8 cellular contexts compared by ENCODE assay signal in the genomic region with DNA sequence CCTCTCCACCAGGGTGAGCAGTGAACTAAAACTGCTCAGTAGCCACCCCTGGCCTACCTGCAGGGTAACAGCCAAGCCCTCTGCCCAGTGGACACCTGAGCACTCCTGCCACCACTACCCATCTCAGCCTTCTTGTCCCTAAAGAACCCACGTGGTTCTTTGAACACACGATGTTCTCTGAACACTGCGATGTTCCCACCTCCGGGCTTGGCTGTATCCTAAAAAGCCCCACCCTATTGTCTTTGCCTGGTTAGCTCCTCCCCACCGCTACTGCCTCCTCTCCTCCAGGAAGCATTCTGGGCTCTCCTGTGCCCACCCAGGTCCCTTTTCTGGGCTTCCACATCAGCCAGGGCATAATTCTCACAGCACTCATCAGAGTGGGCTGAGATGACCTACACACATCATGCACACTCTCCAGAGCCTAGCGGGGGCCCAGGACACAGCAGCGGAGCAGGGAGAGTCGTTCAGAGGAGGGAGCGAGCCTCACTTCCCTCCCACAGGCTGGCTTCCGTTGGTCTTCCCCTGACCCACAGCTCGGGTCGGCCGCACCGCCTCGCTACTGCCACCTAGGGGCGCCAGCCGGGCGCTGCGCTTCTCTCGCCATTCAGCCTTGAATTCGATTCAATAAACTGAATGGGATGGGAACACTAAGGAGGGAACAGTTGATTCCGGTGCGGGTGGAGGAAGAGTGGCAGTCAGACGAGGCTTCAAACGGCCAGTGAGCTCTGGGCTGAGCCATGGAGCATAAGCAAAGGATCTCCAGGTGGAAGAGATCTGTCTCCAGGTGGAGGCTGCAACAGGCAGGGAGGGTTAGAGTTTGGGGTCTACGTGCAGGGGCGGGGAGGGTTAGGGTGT. TPM values are rescaled to one million over a fixed set of nuclear protein-coding genes. Genes with fewer than 3 reads are reported as not detected.
DNase-seq lines count a peak whose midpoint lies in the region; ATAC-seq and TF ChIP-seq lines count a peak whose summit lies in the region.

No MANE protein-coding gene starts in this region.

- peaks cover 25% of the 10 kb centered on the region; the same call in 1 of the 2 replicates for H4K20me1 ChIP-seq in HCT116 (ENCODE audit: insufficient read depth)

- no peak overlapping the region for H3K27ac ChIP-seq in CD8-positive, alpha-beta T cell (ENCODE audit: low read depth, low read length)
- peak overlapping the region; percentile 64 for H3K27ac ChIP-seq in HCT116 (ENCODE audit: low read depth, low read length)
- no peak overlapping the region for H3K27ac ChIP-seq in colonic mucosa
- H3K27ac ChIP-seq in layer of hippocampus (ENCODE audit: low read depth, low read length) = peak overlapping the region; percentile 27

- H3K9me3 ChIP-seq in CD8-positive, alpha-beta T cell (ENCODE audit: low read length) = no peaks in the 10 kb centered on the region
- H3K9me3 ChIP-seq in HCT116 (ENCODE audit: control insufficient read depth in 1 of 2, insufficient read depth in 1 of 2, low read depth in 1 of 2, low read length in 2 of 2) (no peaks in the 10 kb centered on the region), colonic mucosa (no peaks in the 10 kb centered on the region)

- H3K79me2 ChIP-seq in HCT116 (ENCODE audit: insufficient read depth, low read length) = peaks cover 85% of the 10 kb centered on the region

- no peaks in the 10 kb centered on the region for H3K27me3 ChIP-seq in CD8-positive, alpha-beta T cell (ENCODE audit: insufficient read depth, low read length)
- H3K27me3 ChIP-seq in HCT116 (ENCODE audit: insufficient read depth, low read length) = no peaks in the 10 kb centered on the region
- H3K27me3 ChIP-seq in colonic mucosa = no peaks in the 10 kb centered on the region
- no peaks in the 10 kb centered on the region for H3K27me3 ChIP-seq in layer of hippocampus (ENCODE audit: control insufficient read depth, insufficient read depth, low read length)

- TF ChIP-seq POLR2A in HCT116 (IDR thresholded peaks at IDR 0.05; ENCODE audit: borderline replicate concordance, extremely low read depth, insufficient read depth, insufficient read length) = no peak

- BruUV-seq in HCT116 (replicated peaks; lab: Mats Ljungman, UMichigan) = no TSS peak

- H3K36me3 ChIP-seq in CD8-positive, alpha-beta T cell (ENCODE audit: insufficient read depth, low read length) = no peaks in the 10 kb centered on the region
- H3K36me3 ChIP-seq in HCT116 (ENCODE audit: control insufficient read depth in 1 of 2, insufficient read depth in 2 of 2, low read length in 2 of 2) (peaks cover 6 to 7% of the 10 kb centered on the region in 2 experiments; a peak in 3 of 4 replicates), colonic mucosa (no peaks in the 10 kb centered on the region)

- H3K9ac ChIP-seq in HCT116 (ENCODE audit: low read length) (peak overlapping the region; percentile 58), colonic mucosa (ENCODE audit: low read depth in 2 of 2, low read length in 2 of 2) (peak overlapping the region; percentile 38 to 51)

- peak; percentile 41 for ATAC-seq in CD8-positive, alpha-beta T cell
- ATAC-seq in HCT116 (peak; percentile 67), GM19397 (IDR thresholded peaks at IDR 0.05; ENCODE audit: unreplicated experiment) (no peak)
- peak; percentile 55 for ATAC-seq in activated CD4-positive, alpha-beta T cell treated with anti-CD3 and anti-CD28 coated beads for 36 hours

- H2AFZ ChIP-seq in HCT116 (ENCODE audit: low read depth, low read length, poor library complexity, severe bottlenecking) = no peak overlapping the region

- RAD21 ChIA-PET in HCT116 (lab: Charles Lee; ENCODE audit: low non-redundant PET in 1 of 2, low total read pairs in 2 of 2, uncharacterized antibody in 2 of 2, unreplicated experiment in 2 of 2) = interaction anchor here in 1 of 2 experiments (0.6 kb wide), 1 partner anchor 53 kb away, joined by 3 read pairs; no protein-coding TSS in a partner anchor

- H3K27ac Mint-ChIP-seq in CD8-positive, alpha-beta T cell = peak overlapping the region; percentile 83
- peak overlapping the region; percentile 82 for H3K27ac Mint-ChIP-seq in activated CD4-positive, alpha-beta T cell treated with anti-CD3 and anti-CD28 coated beads for 36 hours

- H3K9me3 Mint-ChIP-seq in CD8-positive, alpha-beta T cell = no peaks in the 10 kb centered on the region
- H3K9me3 Mint-ChIP-seq in activated CD4-positive, alpha-beta T cell treated with anti-CD3 and anti-CD28 coated beads for 36 hours (ENCODE audit: low read depth) = no peaks in the 10 kb centered on the region

- TF ChIP-seq RAD21 in HCT116 (IDR thresholded peaks at IDR 0.05; ENCODE audit: low read depth) = peak; percentile 60

- H3K4me3 ChIP-seq in CD8-positive, alpha-beta T cell (ENCODE audit: low read depth, low read length) = no peak overlapping the region
- H3K4me3 ChIP-seq in HCT116 (replicated peaks in 1 of 2; ENCODE audit: low read depth in 1 of 2, low read length in 2 of 2) (peak overlapping the region; percentile 33 to 49), colonic mucosa (peak overlapping the region; percentile 13)

- peaks cover 45% of the 10 kb centered on the region for H3K4me1 ChIP-seq in CD8-positive, alpha-beta T cell (ENCODE audit: insufficient read depth, low read length)
- H3K4me1 ChIP-seq in HCT116 (ENCODE audit: control insufficient read depth in 1 of 2, insufficient read depth in 2 of 2, low read length in 2 of 2) = peaks cover 21 to 40% of the 10 kb centered on the region in 2 experiments
- peaks cover 13% of the 10 kb centered on the region for H3K4me1 ChIP-seq in colonic mucosa

- no peaks in the 10 kb centered on the region for H3K9me2 ChIP-seq in HCT116 (ENCODE audit: insufficient read depth)

- peak overlapping the region; percentile 71 for H3K4me3 Mint-ChIP-seq in CD8-positive, alpha-beta T cell
- H3K4me3 Mint-ChIP-seq in activated CD4-positive, alpha-beta T cell treated with anti-CD3 and anti-CD28 coated beads for 36 hours = peak overlapping the region; percentile 73

- intact Hi-C loops in CD8-positive, alpha-beta T cell (cut with DNase I, micrococcal nuclease) = loop anchor here (1.0 to 10.0 kb wide), 3 partner anchors 58 to 147 kb away; partner anchors contain the start of gene CTXN1 (in 1 of the 2)
- intact Hi-C loops in HCT116 (cut with micrococcal nuclease) (loop anchor here (5.0 to 10.0 kb wide), 2 partner anchors 153 to 250 kb away; no protein-coding TSS in a partner anchor), colonic mucosa (cut with DNase I) (no loop called here)
- intact Hi-C loops in activated CD4-positive, alpha-beta T cell treated with anti-CD3 and anti-CD28 coated beads for 36 hours (cut with DNase I, micrococcal nuclease) = loop anchor here in 1 of 2 experiments (1.0 to 2.0 kb wide), 2 partner anchors 31 to 58 kb away; no protein-coding TSS in a partner anchor

- CTCF ChIA-PET in CD8-positive, alpha-beta T cell (lab: Charles Lee) = interaction anchor here (0.7 to 3.5 kb wide), 25 partner anchors 10 to 302 kb away, joined by 3 to 28 read pairs (median 4); partner anchors contain the start of genes SNAPC2 and TIMM44
- CTCF ChIA-PET in HCT116 (lab: Charles Lee) = interaction anchor here (0.6 to 1.7 kb wide), 13 partner anchors 10 to 218 kb away, joined by 3 to 14 read pairs (median 4); partner anchors contain the start of gene TIMM44
- CTCF ChIA-PET in activated CD4-positive, alpha-beta T cell treated with anti-CD3 and anti-CD28 coated beads for 36 hours (lab: Charles Lee) = interaction anchor here (0.6 to 2.2 kb wide), 12 partner anchors 14 to 690 kb away, joined by 3 to 7 read pairs (median 3); partner anchors contain the start of genes SNAPC2 and TIMM44

- DNase-seq in CD8-positive, alpha-beta T cell = peak; percentile 44 to 82 (median 61)
- DNase-seq in HCT116 (ENCODE audit: low read depth, low spot score) (peak; percentile 55), NCI-H2227 treated with DMSO at 0.1 percent for 48 hours (lab: John Stamatoyannopoulos, UW) (peak; percentile 44), colonic mucosa (peak; percentile 83)
- DNase-seq in activated CD4-positive, alpha-beta T cell treated with anti-CD3 and anti-CD28 coated beads for 36 hours = peak; percentile 88
- peak; percentile 29 to 56 for DNase-seq in stimulated activated CD4-positive, alpha-beta T cell treated with anti-CD3 and anti-CD28 coated beads, Interleukin-1b, Interleukin-23, amount 100 ng/mL, for 1 hour (ENCODE audit: low read depth in 2 of 2)

- H3K4me1 Mint-ChIP-seq in CD8-positive, alpha-beta T cell (ENCODE audit: low read depth) = peaks cover 56% of the 10 kb centered on the region
- H3K4me1 Mint-ChIP-seq in activated CD4-positive, alpha-beta T cell treated with anti-CD3 and anti-CD28 coated beads for 36 hours = peaks cover 52% of the 10 kb centered on the region

- no peaks in the 10 kb centered on the region for H3K27me3 Mint-ChIP-seq in CD8-positive, alpha-beta T cell (ENCODE audit: low read depth)
- H3K27me3 Mint-ChIP-seq in activated CD4-positive, alpha-beta T cell treated with anti-CD3 and anti-CD28 coated beads for 36 hours = no peaks in the 10 kb centered on the region

- POLR2A ChIA-PET in CD8-positive, alpha-beta T cell (lab: Charles Lee) = interaction anchor here (0.5 to 0.6 kb wide), 2 partner anchors 58 kb away, joined by 3 read pairs; no protein-coding TSS in a partner anchor
- POLR2A ChIA-PET in HCT116 (lab: Charles Lee) = interaction anchor here (1.0 to 1.4 kb wide), 2 partner anchors 58 to 59 kb away, joined by 3 to 7 read pairs; partner anchors contain the start of gene TIMM44
- POLR2A ChIA-PET in activated CD4-positive, alpha-beta T cell treated with anti-CD3 and anti-CD28 coated beads for 36 hours (lab: Charles Lee) = no interaction called here

- peaks cover 17% of the 10 kb centered on the region for H3K36me3 Mint-ChIP-seq in CD8-positive, alpha-beta T cell
- H3K36me3 Mint-ChIP-seq in activated CD4-positive, alpha-beta T cell treated with anti-CD3 and anti-CD28 coated beads for 36 hours (ENCODE audit: low read depth) = peaks cover 21% of the 10 kb centered on the region

- peak; percentile 98 for TF ChIP-seq CTCF in CD8-positive, alpha-beta T cell (IDR thresholded peaks at IDR 0.05)
- TF ChIP-seq CTCF in HCT116 (IDR thresholded peaks at IDR 0.05 in 2 of 3, conservative IDR thresholded peaks at IDR 0.05 in 1 of 3; ENCODE audit: borderline replicate concordance in 1 of 3, insufficient read depth in 1 of 3, low read depth in 2 of 3, low read length in 2 of 3) (peak; percentile 69 to 99 (median 96)), colonic mucosa (IDR thresholded peaks at IDR 0.05) (peak; percentile 99)

- H3K4me2 ChIP-seq in HCT116 (ENCODE audit: low read length) = peak overlapping the region; percentile 75

RNA-seq across cellular contexts. Expression of gene ELAVL1, which starts 3.2 kb away (rescaled TPM):
- 10 to 100 TPM; 19.9 to 23.5 TPM for total RNA-seq in CD8-positive, alpha-beta T cell
- total RNA-seq in HCT116 (2021; ENCODE audit: unreplicated experiment) (134 TPM), colonic mucosa (100 to 1,000 TPM in 1 of 2 donors, 10 to 100 TPM in 1; 65.8 to 116 TPM)
- 71.2 and 74.1 TPM in 2 replicates for polyA plus RNA-seq in HCT116 (2012)
- total RNA-seq in activated CD4-positive, alpha-beta T cell treated with anti-CD3 and anti-CD28 coated beads for 36 hours = 100 to 1,000 TPM; 149 to 184 TPM

RNA-seq across cellular contexts. Expression of gene CCL25, which starts 50.3 kb away (rescaled TPM):
- not detected for total RNA-seq in CD8-positive, alpha-beta T cell
- total RNA-seq in HCT116 (2021; ENCODE audit: unreplicated experiment) (not detected), colonic mucosa (not detected)
- 0.16 and 0.29 TPM in 2 replicates for polyA plus RNA-seq in HCT116 (2012)
- total RNA-seq in activated CD4-positive, alpha-beta T cell treated with anti-CD3 and anti-CD28 coated beads for 36 hours = under 1 TPM in 1 of 2 experiments, not detected in 1; 0.26 TPM

RNA-seq across cellular contexts. Expression of gene TIMM44, which starts 58.8 kb away (rescaled TPM):
- total RNA-seq in CD8-positive, alpha-beta T cell = 100 to 1,000 TPM in 1 of 2 experiments, 10 to 100 TPM in 1; 97.7 to 101 TPM
- 136 TPM for total RNA-seq in HCT116 (2021; ENCODE audit: unreplicated experiment)
- polyA plus RNA-seq in HCT116 (2012) = 75.6 and 76.4 TPM in 2 replicates
- total RNA-seq in activated CD4-positive, alpha-beta T cell treated with anti-CD3 and anti-CD28 coated beads for 36 hours = 10 to 100 TPM; 80.4 to 84.0 TPM
- 100 to 1,000 TPM in 1 of 2 donors, 10 to 100 TPM in 1; 50.8 to 118 TPM for total RNA-seq in colonic mucosa

Comparison
In these comparisons a context has a peak if more than half of its experiments do, and no peak if none do; other contexts are left out.
1. H3K27ac ChIP-seq: peak in HCT116 (single experiment) and layer of hippocampus (single experiment); none in CD8-positive, alpha-beta T cell (single experiment) and colonic mucosa (single experiment).
2. Peak in every context shown above with its lines, with median percentiles within 50 percentile points of each other: DNase-seq and CTCF ChIP-seq.